In the genomic region with DNA sequence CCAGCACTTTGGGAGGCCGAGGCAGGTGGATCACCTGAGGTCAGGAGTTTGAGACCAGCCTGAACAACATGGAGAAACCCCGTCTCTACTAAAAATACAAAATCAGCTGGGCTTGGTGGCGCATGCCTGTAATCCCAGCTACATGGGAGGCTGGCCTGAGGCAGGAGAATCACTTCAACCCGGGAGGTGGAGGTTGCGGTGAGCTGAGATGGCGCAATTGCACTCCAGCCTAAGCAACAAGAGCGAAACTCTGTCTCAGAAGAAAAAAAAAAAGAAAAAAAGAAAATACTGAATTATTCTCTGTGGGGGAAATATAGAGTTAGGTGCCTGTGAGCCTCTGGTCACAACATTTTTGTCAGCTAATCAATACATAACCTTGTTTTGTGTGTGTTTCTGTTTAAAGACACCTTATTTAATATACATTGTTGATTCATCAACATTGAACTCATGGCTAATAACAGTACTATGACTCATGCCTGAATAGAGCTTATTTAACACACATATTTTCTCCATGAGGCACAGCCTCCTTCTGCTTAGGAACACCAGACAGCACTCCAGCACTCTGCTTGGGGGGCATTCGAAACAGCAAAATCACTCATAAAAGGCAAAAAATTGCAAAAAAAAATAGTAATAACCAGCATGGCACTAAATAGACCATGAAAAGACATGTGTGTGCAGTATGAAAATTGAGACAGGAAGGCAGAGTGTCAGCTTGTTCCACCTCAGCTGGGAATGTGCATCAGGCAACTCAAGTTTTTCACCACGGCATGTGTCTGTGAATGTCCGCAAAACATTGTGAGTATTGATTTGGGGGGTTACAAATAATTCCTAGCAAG, we compare ENCODE assay signal across 12 cellular contexts. TPM values are rescaled to one million over a fixed set of nuclear protein-coding genes. Genes with fewer than 3 reads are reported as not detected.
A peak's percentile ranks its signal among the peaks of the same experiment; 100 is the strongest.
DNase-seq lines count a peak whose midpoint lies in the region; ATAC-seq and TF ChIP-seq lines count a peak whose summit lies in the region.
"Had no signal": no experiment of that assay in that cellular context is flagged by ENCODE, and none has a peak within 500 bp of the region (broad histone marks: within the 10 kb centered on the region; RNA-seq: fewer than 3 reads in every experiment).

A gene (plus strand): TSS at position 519 of the 836 bp plus-strand sequence. CDS start 214 bp downstream, at position 733.

- H3K4me1 ChIP-seq in smooth muscle cell (ENCODE audit: low read depth) = peaks cover 6% of the 10 kb centered on the region
- H3K4me1 ChIP-seq: neural progenitor cell had no signal

- H3K9ac ChIP-seq in smooth muscle cell (ENCODE audit: low read depth) = peak within 1 kb of the TSS; percentile 57
- H3K9ac ChIP-seq: neural progenitor cell had no signal

- H3K4me3 ChIP-seq in epithelial cell of esophagus (ENCODE audit: low read length) (no peak within 1 kb of the TSS), smooth muscle cell (no peak within 1 kb of the TSS), WERI-Rb-1 (ENCODE audit: low read depth, low read length) (no peak within 1 kb of the TSS)
- H3K4me3 ChIP-seq: heart left ventricle, neural progenitor cell had no signal

- peaks cover 12% of the 10 kb centered on the region for H3F3A ChIP-seq in smooth muscle cell (ENCODE audit: low read depth)

- no peaks in the 10 kb centered on the region for H3K79me2 ChIP-seq in smooth muscle cell (ENCODE audit: low read depth)

- no peaks in the 10 kb centered on the region for H4K20me1 ChIP-seq in smooth muscle cell (ENCODE audit: low read depth)

- H3K4me2 ChIP-seq in smooth muscle cell = peak within 1 kb of the TSS; percentile 70
- H3K4me2 ChIP-seq: neural progenitor cell had no signal

- no peaks in the 10 kb centered on the region for H3K36me3 ChIP-seq in smooth muscle cell (ENCODE audit: low read depth)
- no peaks in the 10 kb centered on the region for H3K36me3 ChIP-seq in WERI-Rb-1
- H3K36me3 ChIP-seq: heart left ventricle, neural progenitor cell had no signal

- peak within 1 kb of the TSS; percentile 49 for H2AFZ ChIP-seq in smooth muscle cell (ENCODE audit: low read depth)
- H2AFZ ChIP-seq: neural progenitor cell had no signal

- no peak for ATAC-seq in GM19328 (IDR thresholded peaks at IDR 0.05; ENCODE audit: unreplicated experiment)

- H3K9me3 ChIP-seq in smooth muscle cell (replicated peaks; ENCODE audit: low read depth) (no peaks in the 10 kb centered on the region), WERI-Rb-1 (ENCODE audit: severe bottlenecking) (no peaks in the 10 kb centered on the region)
- H3K9me3 ChIP-seq: heart left ventricle had no signal

- WGBS in smooth muscle cell (ENCODE audit: low lambda C conversion rate) = 60% methylated on average over 10 of the region's 10 CpGs

- peak; percentile 6 for DNase-seq in DMS53 (lab: John Stamatoyannopoulos, UW)
- no peak for DNase-seq in DMS53 treated with DMSO at 0.1 percent for 48 hours (lab: John Stamatoyannopoulos, UW; ENCODE audit: unreplicated experiment)
- DNase-seq in OCI-M1 (lab: John Stamatoyannopoulos, UW) = peak; percentile 31
- DNase-seq in epithelial cell of esophagus (ENCODE audit: low read depth) = peak; percentile 89
- no peak for DNase-seq in smooth muscle cell (lab: John Stamatoyannopoulos, UW; ENCODE audit: unreplicated experiment)
- DNase-seq in GF-D8 (lab: John Stamatoyannopoulos, UW) = no peak
- no peak for DNase-seq in WERI-Rb-1
- DNase-seq: activated naive CD4-positive, alpha-beta T cell treated with anti-CD3 and anti-CD28 coated beads, Interleukin-2, amount 10 ng/mL, durations not matched to agents 7 days and 5 days; heart left ventricle had no signal

- no peak for TF ChIP-seq CTCF in epithelial cell of esophagus (IDR thresholded peaks at IDR 0.05; ENCODE audit: insufficient read depth, low read depth, low read length, missing control alignments)
- no peak for TF ChIP-seq CTCF in smooth muscle cell (IDR thresholded peaks at IDR 0.05; ENCODE audit: borderline replicate concordance, insufficient read depth, poor library complexity, severe bottlenecking)
- TF ChIP-seq CTCF in WERI-Rb-1 (IDR thresholded peaks at IDR 0.05; ENCODE audit: low read depth, low read length) = no peak

- H3K27ac ChIP-seq in smooth muscle cell (ENCODE audit: low read depth) (peak within 1 kb of the TSS; percentile 86), WERI-Rb-1 (no peak within 1 kb of the TSS)
- H3K27ac ChIP-seq: 22Rv1, neural progenitor cell had no signal

- H3K27me3 ChIP-seq in smooth muscle cell (ENCODE audit: low read depth) (no peaks in the 10 kb centered on the region), WERI-Rb-1 (ENCODE audit: insufficient read depth, low read depth, severe bottlenecking) (no peaks in the 10 kb centered on the region)
- H3K27me3 ChIP-seq: heart left ventricle, neural progenitor cell had no signal

RNA-seq across cellular contexts. Expression of the gene that starts here (rescaled TPM):
- total RNA-seq in smooth muscle cell = 2.2 TPM in 2 replicates
- 0.63 and 0.67 TPM in 2 replicates for polyA plus RNA-seq in smooth muscle cell

Comparison
In these comparisons a context has a peak if more than half of its experiments do, and no peak if none do; other contexts are left out.
1. DNase-seq: peak in DMS53 (single experiment), OCI-M1 (single experiment) and epithelial cell of esophagus (single experiment); none in DMS53 treated with DMSO at 0.1 percent for 48 hours (single experiment), smooth muscle cell (single experiment), GF-D8 (single experiment) and WERI-Rb-1 (single experiment).